In the genomic region with DNA sequence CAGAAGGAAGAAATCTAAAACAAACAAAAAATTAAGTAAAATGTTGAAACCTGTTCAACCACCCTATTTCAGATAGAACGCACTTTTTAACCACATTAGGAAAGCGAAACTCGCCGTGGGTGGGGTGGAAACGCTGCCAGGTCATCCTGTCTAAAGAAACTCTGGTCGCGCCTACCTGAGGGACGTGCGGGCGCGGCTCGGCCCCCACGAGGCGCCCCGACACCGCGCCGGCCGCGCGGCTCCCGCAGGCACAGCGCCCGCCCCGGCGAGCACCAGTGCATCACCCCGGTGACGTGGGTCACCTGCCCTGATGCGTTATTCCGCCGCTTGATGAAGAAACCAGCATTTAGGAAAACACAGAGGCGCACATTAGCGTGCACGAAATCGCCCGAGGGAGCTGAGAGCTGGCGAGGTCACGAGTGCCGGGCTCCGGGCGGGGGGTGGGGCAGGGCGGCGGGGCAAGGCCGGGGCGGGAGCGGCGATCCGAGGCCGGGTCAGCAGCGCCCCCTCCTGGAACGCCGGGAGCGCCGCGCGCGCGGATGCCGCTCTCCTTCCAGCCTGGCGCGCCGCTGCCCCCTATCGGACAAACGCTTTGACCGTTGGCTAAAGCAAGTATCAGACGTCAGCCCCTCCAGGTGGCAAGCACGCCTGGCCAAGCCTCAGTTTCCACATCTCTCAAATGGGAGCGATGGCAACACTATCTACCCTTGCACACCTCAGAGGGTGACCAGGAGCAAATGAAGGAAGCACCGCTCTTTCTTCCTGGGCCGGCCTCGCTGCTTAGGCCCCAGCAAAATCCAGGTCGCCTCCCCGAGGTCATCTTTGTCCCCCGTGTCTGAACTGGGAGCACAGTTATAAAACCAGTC, we compare ENCODE assay signal across 8 cellular contexts. TPM values are rescaled to one million over a fixed set of nuclear protein-coding genes. Genes with fewer than 3 reads are reported as not detected.
A peak's percentile ranks its signal among the peaks of the same experiment; 100 is the strongest.
DNase-seq lines count a peak whose midpoint lies in the region; ATAC-seq lines count a peak whose summit lies in the region.

No MANE protein-coding gene starts in this region.

- WGBS in mesodermal cell (ENCODE audit: insufficient coverage in 2 of 2), 2 experiments = 4 to 11% methylated on average over 57 to 64 of the region's 74 CpGs

- H3K27me3 Mint-ChIP-seq in CD4-positive, CD25-positive, alpha-beta regulatory T cell = peaks cover 14% of the 10 kb centered on the region
- H3K27me3 Mint-ChIP-seq in activated CD8-positive, alpha-beta memory T cell treated with anti-CD3 and anti-CD28 coated beads, Interleukin-2, amount 10 ng/mL, durations not matched to agents 7 days and 5 days = peaks cover 5% of the 10 kb centered on the region

- peak; percentile 86 to 89 (median 87) for DNase-seq in CD4-positive, CD25-positive, alpha-beta regulatory T cell
- peak; percentile 94 for DNase-seq in HT-29 (ENCODE audit: low spot score)
- DNase-seq in NK-92 treated with Interleukin-12 subunit alpha and Interleukin-12 subunit beta, amount 100 ng/mL, for 24 hours (lab: John Stamatoyannopoulos, UW) = peak; percentile 88
- DNase-seq in activated CD8-positive, alpha-beta memory T cell treated with anti-CD3 and anti-CD28 coated beads, Interleukin-2, amount 10 ng/mL, durations not matched to agents 7 days and 5 days = peak; percentile 95
- DNase-seq in stimulated activated CD8-positive, alpha-beta memory T cell treated with anti-CD3 and anti-CD28 coated beads, Interleukin-15, amount 100 ng/mL, for 1 hour (ENCODE audit: low read depth) = peak; percentile 94

- peak overlapping the region; percentile 52 to 73 (median 52) for H3K27ac Mint-ChIP-seq in CD4-positive, CD25-positive, alpha-beta regulatory T cell
- peak overlapping the region; percentile 70 for H3K27ac Mint-ChIP-seq in activated CD8-positive, alpha-beta memory T cell treated with anti-CD3 and anti-CD28 coated beads, Interleukin-2, amount 10 ng/mL, durations not matched to agents 7 days and 5 days

- H3K9me3 Mint-ChIP-seq in CD4-positive, CD25-positive, alpha-beta regulatory T cell = no peaks in the 10 kb centered on the region
- H3K9me3 Mint-ChIP-seq in activated CD8-positive, alpha-beta memory T cell treated with anti-CD3 and anti-CD28 coated beads, Interleukin-2, amount 10 ng/mL, durations not matched to agents 7 days and 5 days (ENCODE audit: low read depth) = no peaks in the 10 kb centered on the region

- H3K27ac ChIP-seq in CD4-positive, CD25-positive, alpha-beta regulatory T cell (ENCODE audit: insufficient read depth, low read length, poor library complexity, severe bottlenecking) = peak overlapping the region; percentile 67
- H3K27ac ChIP-seq in mesodermal cell (ENCODE audit: low read depth, low read length, severe bottlenecking) = no peak overlapping the region

- peaks cover 0 to 22% (median 4%) of the 10 kb centered on the region in 4 donors for H3K4me1 Mint-ChIP-seq in CD4-positive, CD25-positive, alpha-beta regulatory T cell
- H3K4me1 Mint-ChIP-seq in activated CD8-positive, alpha-beta memory T cell treated with anti-CD3 and anti-CD28 coated beads, Interleukin-2, amount 10 ng/mL, durations not matched to agents 7 days and 5 days = peaks cover 18% of the 10 kb centered on the region

- CTCF ChIA-PET in activated CD8-positive, alpha-beta memory T cell treated with anti-CD3 and anti-CD28 coated beads, Interleukin-2, amount 10 ng/mL, durations not matched to agents 7 days and 5 days (lab: Charles Lee) = interaction anchor here (0.7 to 6.1 kb wide), 49 partner anchors 8 to 309 kb away, joined by 3 to 128 read pairs (median 4); a partner anchor contains a TSS

- H3K4me3 ChIP-seq in CD4-positive, CD25-positive, alpha-beta regulatory T cell (ENCODE audit: low read depth, low read length) = peak overlapping the region; percentile 79
- H3K4me3 ChIP-seq in endocrine pancreas (ENCODE audit: control insufficient read depth, insufficient read depth, low read length) (peak overlapping the region; percentile 82), mesodermal cell (ENCODE audit: extremely low read depth, insufficient read depth, low read length, poor library complexity, severe bottlenecking) (peak overlapping the region; percentile 42)

- H3K36me3 Mint-ChIP-seq in CD4-positive, CD25-positive, alpha-beta regulatory T cell = no peaks in the 10 kb centered on the region
- H3K36me3 Mint-ChIP-seq in activated CD8-positive, alpha-beta memory T cell treated with anti-CD3 and anti-CD28 coated beads, Interleukin-2, amount 10 ng/mL, durations not matched to agents 7 days and 5 days = peaks cover 2% of the 10 kb centered on the region

- H3K9me3 ChIP-seq in CD4-positive, CD25-positive, alpha-beta regulatory T cell (ENCODE audit: control insufficient read depth in 2 of 2, low read length in 2 of 2) = no peaks in the 10 kb centered on the region
- H3K9me3 ChIP-seq in endocrine pancreas (ENCODE audit: control insufficient read depth, low read length) = no peaks in the 10 kb centered on the region
- no peaks in the 10 kb centered on the region for H3K9me3 ChIP-seq in mesodermal cell (ENCODE audit: control insufficient read depth, low read length)

- H3K4me1 ChIP-seq in CD4-positive, CD25-positive, alpha-beta regulatory T cell (ENCODE audit: control insufficient read depth, insufficient read depth, low read length, poor library complexity, severe bottlenecking) = peaks cover 11% of the 10 kb centered on the region
- no peaks in the 10 kb centered on the region for H3K4me1 ChIP-seq in endocrine pancreas (ENCODE audit: control insufficient read depth, insufficient read depth, low read length)
- no peaks in the 10 kb centered on the region for H3K4me1 ChIP-seq in mesodermal cell (ENCODE audit: control insufficient read depth, insufficient read depth, low read length, poor library complexity, severe bottlenecking)

- H3K36me3 ChIP-seq in CD4-positive, CD25-positive, alpha-beta regulatory T cell (ENCODE audit: control insufficient read depth, insufficient read depth, low read length) = no peaks in the 10 kb centered on the region
- H3K36me3 ChIP-seq in endocrine pancreas (ENCODE audit: control insufficient read depth, insufficient read depth, low read length) = no peaks in the 10 kb centered on the region
- H3K36me3 ChIP-seq in mesodermal cell (ENCODE audit: control insufficient read depth, insufficient read depth, low read length) = no peaks in the 10 kb centered on the region

- H3K4me3 Mint-ChIP-seq in CD4-positive, CD25-positive, alpha-beta regulatory T cell = peak overlapping the region; percentile 80 to 94 (median 82)
- peak overlapping the region; percentile 75 for H3K4me3 Mint-ChIP-seq in activated CD8-positive, alpha-beta memory T cell treated with anti-CD3 and anti-CD28 coated beads, Interleukin-2, amount 10 ng/mL, durations not matched to agents 7 days and 5 days

- ATAC-seq in CD4-positive, CD25-positive, alpha-beta regulatory T cell (ENCODE audit: low read depth in 2 of 2) = peak; percentile 91 to 93
- peak; percentile 67 for ATAC-seq in GM19455 (IDR thresholded peaks at IDR 0.05; ENCODE audit: unreplicated experiment)
- peak; percentile 91 for ATAC-seq in activated CD8-positive, alpha-beta memory T cell treated with anti-CD3 and anti-CD28 coated beads, Interleukin-2, amount 10 ng/mL, durations not matched to agents 7 days and 5 days

- peak overlapping the region; percentile 69 for H3K9ac ChIP-seq in endocrine pancreas (ENCODE audit: control insufficient read depth, insufficient read depth, low read length)

- no peaks in the 10 kb centered on the region for H3K27me3 ChIP-seq in CD4-positive, CD25-positive, alpha-beta regulatory T cell (ENCODE audit: control insufficient read depth, insufficient read depth, low read length)
- H3K27me3 ChIP-seq in endocrine pancreas (ENCODE audit: control insufficient read depth, insufficient read depth, low read length) = no peaks in the 10 kb centered on the region

RNA-seq across cellular contexts. Expression of a gene that starts 15.7 kb away (rescaled TPM):
- total RNA-seq in CD4-positive, CD25-positive, alpha-beta regulatory T cell = 0.44 TPM
- polyA plus RNA-seq in CD4-positive, CD25-positive, alpha-beta regulatory T cell = 1 to 10 TPM in 1 of 4 donors, under 1 TPM in 3; 0.32 to 1.3 (median 0.48) TPM
- not detected in 2 replicates for total RNA-seq in HT-29 (2014; rRNA removed; shearing (Covaris generic))
- 1 to 10 TPM; 1.7 to 2.4 TPM for total RNA-seq in activated CD8-positive, alpha-beta memory T cell treated with anti-CD3 and anti-CD28 coated beads, Interleukin-2, amount 10 ng/mL, durations not matched to agents 7 days and 5 days
- polyA plus RNA-seq in mesodermal cell (2013, experiment 1 of 2) = 2.4 TPM
- polyA plus RNA-seq in mesodermal cell (2013, experiment 2 of 2) = 1.7 TPM

RNA-seq across cellular contexts. Expression of a gene that starts 31.2 kb away (rescaled TPM):
- not detected for total RNA-seq in CD4-positive, CD25-positive, alpha-beta regulatory T cell
- not detected for polyA plus RNA-seq in CD4-positive, CD25-positive, alpha-beta regulatory T cell
- 42.2 and 42.8 TPM in 2 replicates for total RNA-seq in HT-29 (2014; rRNA removed; shearing (Covaris generic))
- not detected for total RNA-seq in activated CD8-positive, alpha-beta memory T cell treated with anti-CD3 and anti-CD28 coated beads, Interleukin-2, amount 10 ng/mL, durations not matched to agents 7 days and 5 days
- polyA plus RNA-seq in mesodermal cell (2013, experiment 1 of 2) = 0.33 TPM
- polyA plus RNA-seq in mesodermal cell (2013, experiment 2 of 2) = 0.15 TPM

RNA-seq across cellular contexts. Expression of a gene that starts 37.3 kb away (rescaled TPM):
- total RNA-seq in CD4-positive, CD25-positive, alpha-beta regulatory T cell = 16.8 TPM
- polyA plus RNA-seq in CD4-positive, CD25-positive, alpha-beta regulatory T cell = 10 to 100 TPM in 1 of 4 donors, 1 to 10 TPM in 3; 7.6 to 10.8 (median 9.5) TPM
- total RNA-seq in HT-29 (2014; rRNA removed; shearing (Covaris generic)) = 18.2 and 20.2 TPM in 2 replicates
- total RNA-seq in activated CD8-positive, alpha-beta memory T cell treated with anti-CD3 and anti-CD28 coated beads, Interleukin-2, amount 10 ng/mL, durations not matched to agents 7 days and 5 days = 10 to 100 TPM; 25.0 to 25.8 TPM
- polyA plus RNA-seq in mesodermal cell (2013, experiment 1 of 2) = 8.4 TPM
- 6.1 TPM for polyA plus RNA-seq in mesodermal cell (2013, experiment 2 of 2)

RNA-seq across cellular contexts. Expression of a gene that starts 39.9 kb away (rescaled TPM):
- total RNA-seq in CD4-positive, CD25-positive, alpha-beta regulatory T cell = 737 TPM
- 1,000 to 10,000 TPM; 2,250 to 3,209 (median 2,591) TPM for polyA plus RNA-seq in CD4-positive, CD25-positive, alpha-beta regulatory T cell
- 2,410 and 2,611 TPM in 2 replicates for total RNA-seq in HT-29 (2014; rRNA removed; shearing (Covaris generic))
- total RNA-seq in activated CD8-positive, alpha-beta memory T cell treated with anti-CD3 and anti-CD28 coated beads, Interleukin-2, amount 10 ng/mL, durations not matched to agents 7 days and 5 days = 1,000 to 10,000 TPM; 1,745 to 1,753 TPM
- polyA plus RNA-seq in mesodermal cell (2013, experiment 1 of 2) = 1,174 TPM
- polyA plus RNA-seq in mesodermal cell (2013, experiment 2 of 2) = 958 TPM

RNA-seq across cellular contexts. Expression of a gene that starts 42.2 kb away (rescaled TPM):
- total RNA-seq in CD4-positive, CD25-positive, alpha-beta regulatory T cell = 51.1 TPM
- 10 to 100 TPM; 22.7 to 24.6 (median 23.6) TPM for polyA plus RNA-seq in CD4-positive, CD25-positive, alpha-beta regulatory T cell
- 118 and 143 TPM in 2 replicates for total RNA-seq in HT-29 (2014; rRNA removed; shearing (Covaris generic))
- total RNA-seq in activated CD8-positive, alpha-beta memory T cell treated with anti-CD3 and anti-CD28 coated beads, Interleukin-2, amount 10 ng/mL, durations not matched to agents 7 days and 5 days = 100 to 1,000 TPM; 106 to 125 TPM
- 60.0 TPM for polyA plus RNA-seq in mesodermal cell (2013, experiment 1 of 2)
- polyA plus RNA-seq in mesodermal cell (2013, experiment 2 of 2) = 54.2 TPM

Comparison
In these comparisons a context has a peak if more than half of its experiments do, and no peak if none do; other contexts are left out.
1. RNA of a gene that starts 31.2 kb away (total RNA-seq): 42.2 to 42.8 TPM in HT-29; not detected in activated CD8-positive, alpha-beta memory T cell treated with anti-CD3 and anti-CD28 coated beads, Interleukin-2, amount 10 ng/mL, durations not matched to agents 7 days and 5 days and not detected in CD4-positive, CD25-positive, alpha-beta regulatory T cell (single experiment); every median in the first group is over 10 times any median in the second.
2. Peak in every context shown above with its lines, with median percentiles within 50 percentile points of each other: ATAC-seq, DNase-seq and H3K4me3 ChIP-seq.